ENCODE assay signal across 15 cellular contexts in genomic region chr17:49054342-49055092, GRCh38. TPM values are rescaled to one million over a fixed set of nuclear protein-coding genes. Genes with fewer than 3 reads are reported as not detected.
"Had no signal": no experiment of that assay in that cellular context is flagged by ENCODE, and none has a peak within 500 bp of the region (broad histone marks: within the 10 kb centered on the region; RNA-seq: fewer than 3 reads in every experiment).

No MANE protein-coding gene starts in this region.

- H3K36me3 ChIP-seq: breast epithelium, gastrocnemius medialis, sigmoid colon had no signal

- H3K4me1 Mint-ChIP-seq: activated T-helper 17 cell treated with anti-CD3 and anti-CD28 coated beads, Interleukin-2, amount 50 U/mL, for 72 hours; nephron; stimulated activated effector memory CD8-positive, alpha-beta T cell treated with anti-CD3 and anti-CD28 coated beads, Interleukin-12 subunit alpha, Interleukin-12 subunit beta, amount 100 ng/mL, for 72 hours had no signal

- H3K9me3 ChIP-seq: breast epithelium, gastrocnemius medialis, psoas muscle, sigmoid colon had no signal

- H3K4me3 Mint-ChIP-seq: activated T-helper 17 cell treated with anti-CD3 and anti-CD28 coated beads, Interleukin-2, amount 50 U/mL, for 72 hours; nephron; stimulated activated effector memory CD8-positive, alpha-beta T cell treated with anti-CD3 and anti-CD28 coated beads, Interleukin-12 subunit alpha, Interleukin-12 subunit beta, amount 100 ng/mL, for 72 hours had no signal

- H3K4me3 ChIP-seq: breast epithelium, gastrocnemius medialis, psoas muscle, sigmoid colon had no signal

- ATAC-seq: activated T-helper 17 cell treated with anti-CD3 and anti-CD28 coated beads, Interleukin-2, amount 50 U/mL, for 72 hours; gastrocnemius medialis; psoas muscle; stimulated activated effector memory CD8-positive, alpha-beta T cell treated with anti-CD3 and anti-CD28 coated beads, Interleukin-12 subunit alpha, Interleukin-12 subunit beta, amount 100 ng/mL, for 72 hours had no signal

- H3K27ac ChIP-seq: breast epithelium, gastrocnemius medialis, psoas muscle, sigmoid colon had no signal

- H3K9me3 Mint-ChIP-seq: activated T-helper 17 cell treated with anti-CD3 and anti-CD28 coated beads, Interleukin-2, amount 50 U/mL, for 72 hours; nephron; stimulated activated effector memory CD8-positive, alpha-beta T cell treated with anti-CD3 and anti-CD28 coated beads, Interleukin-12 subunit alpha, Interleukin-12 subunit beta, amount 100 ng/mL, for 72 hours had no signal

- DNase-seq: activated CD4-positive, alpha-beta T cell treated with anti-CD3 and anti-CD28 coated beads for 1 hour; activated CD4-positive, alpha-beta T cell treated with anti-CD3 and anti-CD28 coated beads, Interleukin-2, amount 50 U/mL, for 4 hours; activated naive CD4-positive, alpha-beta T cell treated with Interleukin-2 at 50 U/mL for 16 hours; dermis blood vessel endothelial cell; erythroblast; gastrocnemius medialis; psoas muscle; sigmoid colon; stimulated activated CD4-positive, alpha-beta T cell treated with anti-CD3 and anti-CD28 coated beads, Interleukin-2, amount 100 ng/mL, for 24 hours had no signal

- H3K27ac Mint-ChIP-seq: activated T-helper 17 cell treated with anti-CD3 and anti-CD28 coated beads, Interleukin-2, amount 50 U/mL, for 72 hours; stimulated activated effector memory CD8-positive, alpha-beta T cell treated with anti-CD3 and anti-CD28 coated beads, Interleukin-12 subunit alpha, Interleukin-12 subunit beta, amount 100 ng/mL, for 72 hours had no signal

- H3K36me3 Mint-ChIP-seq: stimulated activated effector memory CD8-positive, alpha-beta T cell treated with anti-CD3 and anti-CD28 coated beads, Interleukin-12 subunit alpha, Interleukin-12 subunit beta, amount 100 ng/mL, for 72 hours had no signal

- H3K4me1 ChIP-seq: breast epithelium, gastrocnemius medialis, psoas muscle, sigmoid colon had no signal

RNA-seq across cellular contexts. Expression of gene IGF2BP1, which starts 57.3 kb away (rescaled TPM):
- total RNA-seq: breast epithelium, gastrocnemius medialis, mesenteric fat pad, psoas muscle had no signal
- polyA plus RNA-seq: liver, psoas muscle had no signal
